8 cellular contexts compared by ENCODE assay signal in the genomic region with DNA sequence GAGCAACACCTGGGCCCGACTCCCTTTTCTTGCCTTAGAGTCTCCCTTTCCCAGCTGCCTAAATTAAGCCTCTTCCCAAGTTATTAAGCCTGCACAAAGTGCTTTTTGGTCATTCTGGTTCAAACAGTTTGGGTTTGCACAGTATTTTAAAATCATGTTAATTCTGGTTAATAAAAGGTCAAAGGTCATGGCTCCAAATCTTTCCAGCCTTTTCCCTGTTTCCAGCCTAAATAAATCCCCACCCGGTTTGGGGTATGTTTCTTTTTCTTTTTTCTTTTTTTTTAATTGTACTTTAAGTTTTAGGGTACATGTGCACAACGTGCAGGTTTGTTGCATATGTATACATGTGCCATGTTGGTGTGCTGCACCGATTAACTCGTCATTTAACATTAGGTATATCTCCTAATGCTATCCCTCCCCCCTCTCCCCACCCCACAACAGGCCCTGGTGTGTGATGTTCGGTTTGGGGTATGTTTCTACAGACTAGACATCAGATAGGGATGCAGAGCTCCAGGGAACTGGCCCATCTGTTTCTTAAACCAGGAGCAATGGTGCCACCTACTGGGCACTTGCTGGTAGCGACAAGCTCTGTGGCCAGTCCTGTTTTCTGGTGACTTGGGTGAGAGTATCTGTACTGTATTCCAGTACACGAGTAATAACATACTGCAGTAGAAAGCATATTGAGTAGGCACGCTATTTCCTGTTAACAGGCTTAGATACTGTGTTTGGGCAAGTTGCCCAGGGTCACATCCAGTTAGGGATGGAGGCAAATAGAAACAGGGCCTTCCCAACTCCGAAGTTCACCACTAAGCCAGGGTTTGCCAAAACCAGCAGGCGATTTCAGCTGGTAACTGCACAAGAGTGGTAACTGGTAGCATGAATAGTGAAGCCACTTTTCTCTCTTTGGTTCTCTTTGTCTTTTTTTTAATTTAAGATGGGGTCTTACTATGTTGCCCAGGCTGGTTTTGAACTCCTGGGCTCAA.
DNase-seq lines count a peak whose midpoint lies in the region; ATAC-seq, FAIRE-seq and TF ChIP-seq lines count a peak whose summit lies in the region.

No MANE protein-coding gene starts in this region.

- ATAC-seq in HG03097 (IDR thresholded peaks at IDR 0.05; ENCODE audit: low FRiP score, unreplicated experiment), result no peak

- H3K27ac ChIP-seq in astrocyte (ENCODE audit: low read depth, low read length) (no peak overlapping the region), sigmoid colon (peak overlapping the region in 1 of 4 donors; percentile 41)

- peak overlapping the region; percentile 41 for H3K27ac Mint-ChIP-seq in astrocyte (ENCODE audit: unreplicated experiment)

- H3K4me2 ChIP-seq in astrocyte (ENCODE audit: low read length), result no peak overlapping the region

- peaks cover 48% of the 10 kb centered on the region for H4K20me1 ChIP-seq in astrocyte (ENCODE audit: insufficient read depth, low read length)

- H3K27me3 Mint-ChIP-seq in astrocyte (ENCODE audit: low read depth, unreplicated experiment), result no peaks in the 10 kb centered on the region

- peak overlapping the region; percentile 31 for H3K4me3 Mint-ChIP-seq in astrocyte (ENCODE audit: unreplicated experiment)

- TF ChIP-seq CTCF in D721Med (IDR thresholded peaks at IDR 0.05; ENCODE audit: insufficient read depth, missing control alignments) (peak; percentile 98), astrocyte (IDR thresholded peaks at IDR 0.05; ENCODE audit: insufficient read depth, low read depth, low read length) (peak; percentile 92), sigmoid colon (IDR thresholded peaks at IDR 0.05) (peak; percentile 47 to 84 (median 78))

- H3K27me3 ChIP-seq in H7 (ENCODE audit: control insufficient read depth, insufficient read depth, low read length) (no peaks in the 10 kb centered on the region), astrocyte (ENCODE audit: insufficient read depth, low read length) (no peaks in the 10 kb centered on the region), sigmoid colon (no peaks in the 10 kb centered on the region)

- intact Hi-C loops in sigmoid colon (cut with DNase I), result loop anchor here (1.0 to 10.0 kb wide), 4 partner anchors 80 to 359 kb away; partner anchors contain the start of genes ELOVL3, FBXL15 and SUFU

- H3K9ac ChIP-seq in astrocyte (ENCODE audit: low read length), result no peak overlapping the region

- H3K4me3 ChIP-seq in H7 (ENCODE audit: insufficient read depth, low read depth, low read length) (no peak overlapping the region), astrocyte (ENCODE audit: insufficient read depth, low read depth, low read length) (no peak overlapping the region), sigmoid colon (no peak overlapping the region)

- WGBS in sigmoid colon, 2 donors, result 41 to 43% methylated on average over 11 of the region's 11 CpGs

- peaks cover 3% of the 10 kb centered on the region for H3K79me2 ChIP-seq in astrocyte (ENCODE audit: insufficient read depth, low read length)

- H3K36me3 Mint-ChIP-seq in astrocyte (ENCODE audit: low read depth, unreplicated experiment), result no peaks in the 10 kb centered on the region

- H3K9me3 ChIP-seq in astrocyte (ENCODE audit: insufficient read depth, low read depth, low read length), result no peaks in the 10 kb centered on the region
- no peaks in the 10 kb centered on the region for H3K9me3 ChIP-seq in sigmoid colon

- DNase-seq in D721Med (ENCODE audit: insufficient read length, low spot score), result peak; percentile 92
- peak; percentile 90 for DNase-seq in H7
- peak; percentile 91 for DNase-seq in NCI-H1694 (lab: John Stamatoyannopoulos, UW)
- peak; percentile 74 for DNase-seq in T1000 (lab: John Stamatoyannopoulos, UW)
- DNase-seq in astrocyte (ENCODE audit: low read depth), result peak; percentile 62
- peak; percentile 90 for DNase-seq in hepatic stellate cell (ENCODE audit: low spot score)
- peak; percentile 94 for DNase-seq in sigmoid colon

- H3K4me1 ChIP-seq in astrocyte (ENCODE audit: insufficient read depth, low read length) (peaks cover 9% of the 10 kb centered on the region), sigmoid colon (peaks cover 0 to 26% (median 15%) of the 10 kb centered on the region in 4 donors)

- no peaks in the 10 kb centered on the region for H3K36me3 ChIP-seq in H7 (replicated peaks; ENCODE audit: control insufficient read depth, insufficient read depth, low read length)
- no peaks in the 10 kb centered on the region for H3K36me3 ChIP-seq in astrocyte (ENCODE audit: insufficient read depth, low read length)
- no peaks in the 10 kb centered on the region for H3K36me3 ChIP-seq in sigmoid colon

- FAIRE-seq in D721Med (lab: Jason Lieb, UNC), result peak; percentile 72
- FAIRE-seq in astrocyte (lab: Jason Lieb, UNC), result peak; percentile 77

- H3K9me3 Mint-ChIP-seq in astrocyte (ENCODE audit: unreplicated experiment), result no peaks in the 10 kb centered on the region

- no peak for TF ChIP-seq POLR2A in sigmoid colon (IDR thresholded peaks at IDR 0.05)

- peaks cover 29% of the 10 kb centered on the region for H3K4me1 Mint-ChIP-seq in astrocyte (ENCODE audit: low read depth, unreplicated experiment)

- TF ChIP-seq EP300 in sigmoid colon (IDR thresholded peaks at IDR 0.05), result no peak

- no peak overlapping the region for H2AFZ ChIP-seq in astrocyte (ENCODE audit: low read depth, low read length)
